ENCODE assay signal across 8 cellular contexts in the genomic region with DNA sequence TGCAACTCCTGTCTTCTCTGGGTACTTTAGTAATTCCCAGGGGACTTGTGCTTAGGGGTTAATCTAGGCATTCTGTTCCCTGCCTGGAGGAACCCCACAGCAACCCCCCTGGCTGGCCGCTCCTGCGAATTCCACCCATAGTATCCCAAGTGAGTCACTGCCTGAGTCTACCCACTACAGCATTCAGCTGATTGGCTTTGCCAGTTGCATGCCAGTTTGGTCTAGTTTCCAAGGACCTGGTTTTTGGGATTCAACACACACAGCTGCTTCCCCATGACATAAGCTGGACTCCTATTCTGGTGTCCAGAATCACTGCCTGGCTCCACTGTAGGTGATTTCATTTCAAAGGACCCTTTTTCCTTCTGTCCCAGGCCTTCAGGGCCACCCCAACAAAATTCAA. TPM values are rescaled to one million over a fixed set of nuclear protein-coding genes. Genes with fewer than 3 reads are reported as not detected.
A peak's percentile ranks its signal among the peaks of the same experiment; 100 is the strongest.
DNase-seq lines count a peak whose midpoint lies in the region; ATAC-seq and TF ChIP-seq lines count a peak whose summit lies in the region.

No MANE protein-coding gene starts in this region.

- H3K4me3 Mint-ChIP-seq in T-cell, result no peak overlapping the region

- DNase-seq in EH (ENCODE audit: low read depth) (peak; percentile 95), T-cell (peak in 1 of 34 experiments; percentile 0), foreskin keratinocyte (peak; percentile 83 to 92), renal cortical epithelial cell (ENCODE audit: low read depth) (peak; percentile 95), HT-29 (ENCODE audit: low spot score) (no peak), iPS-NIHi7 (ENCODE audit: extremely low spot score) (no peak)

- peaks cover 27% of the 10 kb centered on the region for H3K36me3 Mint-ChIP-seq in T-cell

- TF ChIP-seq CTCF in foreskin keratinocyte (conservative IDR thresholded peaks at IDR 0.05), result no peak

- H3K4me1 Mint-ChIP-seq in T-cell, result peaks cover 15 to 25% (median 19%) of the 10 kb centered on the region in 3 donors

- H3K27ac ChIP-seq in foreskin keratinocyte, result peak overlapping the region; percentile 9

- no peaks in the 10 kb centered on the region for H3K27me3 Mint-ChIP-seq in T-cell

- no peak for ATAC-seq in T-cell (replicated peaks in 1 of 4)
- ATAC-seq in foreskin keratinocyte, result peak; percentile 89
- ATAC-seq in GM21390 (IDR thresholded peaks at IDR 0.05; ENCODE audit: unreplicated experiment), result no peak
- no peak for ATAC-seq in HG03571 (IDR thresholded peaks at IDR 0.05; ENCODE audit: unreplicated experiment)

- peak overlapping the region; percentile 61 to 72 for H3K27ac Mint-ChIP-seq in T-cell

- CTCF ChIA-PET in T-cell (lab: Charles Lee), result no interaction called here

- no peaks in the 10 kb centered on the region for H3K27me3 ChIP-seq in foreskin keratinocyte

- no peaks in the 10 kb centered on the region for H3K9me3 Mint-ChIP-seq in T-cell

- H3K4me1 ChIP-seq in foreskin keratinocyte, result peaks cover 23% of the 10 kb centered on the region

- POLR2A ChIA-PET in T-cell (lab: Charles Lee), result no interaction called here

RNA-seq across cellular contexts. Expression of gene PLCG1, which starts 40.3 kb away (rescaled TPM):
- total RNA-seq in T-cell (100 to 1,000 TPM; 390 to 589 (median 444) TPM), foreskin keratinocyte (53.5 and 58.9 TPM in 2 replicates), renal cortical epithelial cell (40.1 and 134 TPM in 2 replicates)
- 25.1 and 29.0 TPM in 2 replicates for polyA plus RNA-seq in foreskin keratinocyte
- 22.3 and 63.2 TPM in 2 replicates for total RNA-seq in HT-29 (2014; rRNA removed; shearing (Covaris generic))

Comparison
In these comparisons a context has a peak if more than half of its experiments do, and no peak if none do; other contexts are left out.
1. DNase-seq: peak in EH (single experiment), foreskin keratinocyte (2 of 2) and renal cortical epithelial cell (single experiment); none in HT-29 (single experiment) and iPS-NIHi7 (single experiment).